ENCODE assay signal across 26 cellular contexts in genomic region chr1:156655151-156655903, GRCh38. TPM values are rescaled to one million over a fixed set of nuclear protein-coding genes. Genes with fewer than 3 reads are reported as not detected.
DNase-seq lines count a peak whose midpoint lies in the region; ATAC-seq and TF ChIP-seq lines count a peak whose summit lies in the region.
"Had no signal": no experiment of that assay in that cellular context is flagged by ENCODE, and none has a peak within 500 bp of the region (broad histone marks: within the 10 kb centered on the region; RNA-seq: fewer than 3 reads in every experiment).

No MANE protein-coding gene starts in this region.

- no peak overlapping the region for H3K27ac ChIP-seq in SK-N-SH (ENCODE audit: low read depth in 2 of 2, low read length in 1 of 2)
- H3K27ac ChIP-seq: BLaER1 treated with 17β-estradiol and CSF1 and Interleukin-3, amounts not matched to agents 10 nM and 100 nM; heart right ventricle; upper lobe of right lung had no signal

- no peaks in the 10 kb centered on the region for H3K79me2 ChIP-seq in SK-N-SH (ENCODE audit: insufficient read depth)

- TF ChIP-seq EP300 in SK-N-SH (IDR thresholded peaks at IDR 0.05; ENCODE audit: borderline replicate concordance in 1 of 2, low read depth in 1 of 2, low read length in 1 of 2), result no peak

- DNase-seq in activated T-cell treated with anti-CD3 and anti-CD28 coated beads, Interleukin-2, amount 50 U/mL, for 4 hours, result no peak
- no peak for DNase-seq in activated T-cell treated with anti-CD3 and anti-CD28 coated beads, Interleukin-2, amount 50 U/mL, for 24 hours
- DNase-seq in SK-N-SH (no peak), neural crest cell (ENCODE audit: low read depth, low spot score) (no peak), GM10266 (ENCODE audit: extremely low spot score) (no peak), NCI-H2081 (lab: John Stamatoyannopoulos, UW) (no peak), HCEC 1CT (no peak)
- DNase-seq: ACHN; activated CD4-positive, alpha-beta memory T cell treated with anti-CD3 and anti-CD28 coated beads, Interleukin-2, amount 10 ng/mL, durations not matched to agents 7 days and 5 days; activated CD4-positive, CD25-positive, alpha-beta regulatory T cell; activated gamma-delta T cell treated with Interleukin-2 at 50 U/mL for 16 hours; activated T-cell treated with anti-CD3 and anti-CD28 coated beads for 4 hours; amniotic stem cell; Calu3; dorsolateral prefrontal cortex; heart right ventricle; NCI-H2227 treated with DMSO at 0.1 percent for 48 hours; NK-92 treated with Interleukin-12 subunit alpha and Interleukin-12 subunit beta, amount 100 ng/mL, for 24 hours; T1000; upper lobe of right lung had no signal

- H3K9me2 ChIP-seq in SK-N-SH, result no peaks in the 10 kb centered on the region

- peaks cover 8% of the 10 kb centered on the region for H4K20me1 ChIP-seq in SK-N-SH (ENCODE audit: insufficient read depth)

- no peak overlapping the region for H3K4me3 ChIP-seq in SK-N-SH (ENCODE audit: low read depth in 2 of 2, low read length in 1 of 2)
- H3K4me3 ChIP-seq: BLaER1 treated with 17β-estradiol and CSF1 and Interleukin-3, amounts not matched to agents 10 nM and 100 nM; dorsolateral prefrontal cortex; heart right ventricle; upper lobe of right lung had no signal

- H3K36me3 ChIP-seq in SK-N-SH (replicated peaks in 1 of 2; ENCODE audit: control insufficient read depth in 1 of 2, insufficient read depth in 2 of 2, low read length in 1 of 2), result no peaks in the 10 kb centered on the region
- H3K36me3 ChIP-seq: BLaER1 treated with 17β-estradiol and CSF1 and Interleukin-3, amounts not matched to agents 10 nM and 100 nM; heart right ventricle; upper lobe of right lung had no signal

- TF ChIP-seq RAD21 in SK-N-SH (IDR thresholded peaks at IDR 0.05; ENCODE audit: low read length), result no peak

- H3K36me3 Mint-ChIP-seq in activated T-cell treated with anti-CD3 and anti-CD28 coated beads, Interleukin-2, amount 50 U/mL, for 4 hours (ENCODE audit: insufficient read depth), result no peaks in the 10 kb centered on the region
- no peaks in the 10 kb centered on the region for H3K36me3 Mint-ChIP-seq in activated T-cell treated with anti-CD3 and anti-CD28 coated beads, Interleukin-2, amount 50 U/mL, for 24 hours (ENCODE audit: low read depth)
- peaks cover 2% of the 10 kb centered on the region for H3K36me3 Mint-ChIP-seq in IgD-negative memory B cell
- no peaks in the 10 kb centered on the region for H3K36me3 Mint-ChIP-seq in neural crest cell (ENCODE audit: low read depth)

- no peak overlapping the region for H2AFZ ChIP-seq in SK-N-SH (ENCODE audit: low read depth)

- no peaks in the 10 kb centered on the region for H3K9me3 ChIP-seq in SK-N-SH
- H3K9me3 ChIP-seq: BLaER1 treated with 17β-estradiol and CSF1 and Interleukin-3, amounts not matched to agents 10 nM and 100 nM; heart right ventricle; upper lobe of right lung had no signal

- peaks cover 68% of the 10 kb centered on the region for H3K27me3 Mint-ChIP-seq in activated T-cell treated with anti-CD3 and anti-CD28 coated beads, Interleukin-2, amount 50 U/mL, for 4 hours (ENCODE audit: low read depth)
- H3K27me3 Mint-ChIP-seq in activated T-cell treated with anti-CD3 and anti-CD28 coated beads, Interleukin-2, amount 50 U/mL, for 24 hours, result peaks cover 72% of the 10 kb centered on the region
- H3K27me3 Mint-ChIP-seq in IgD-negative memory B cell (peaks cover 51% of the 10 kb centered on the region), neural crest cell (ENCODE audit: low read depth) (peaks cover 89% of the 10 kb centered on the region)

- POLR2A ChIA-PET in SK-N-SH (lab: Yijun Ruan, JAX), result interaction anchor here (1.9 kb wide), 1 partner anchor 28 kb away, joined by 7 read pairs; no protein-coding TSS in a partner anchor

- peaks cover 8 to 25% of the 10 kb centered on the region in 2 experiments; a peak in 2 of 4 replicates for H3K4me1 ChIP-seq in SK-N-SH (ENCODE audit: control insufficient read depth in 1 of 2, insufficient read depth in 2 of 2, low read depth in 1 of 2, low read length in 1 of 2)

- no peak overlapping the region for H3K9ac ChIP-seq in SK-N-SH
- H3K9ac ChIP-seq: BLaER1 treated with 17β-estradiol and CSF1 and Interleukin-3, amounts not matched to agents 10 nM and 100 nM had no signal

- no peak overlapping the region for H3K27ac Mint-ChIP-seq in activated T-cell treated with anti-CD3 and anti-CD28 coated beads, Interleukin-2, amount 50 U/mL, for 24 hours
- H3K27ac Mint-ChIP-seq in IgD-negative memory B cell (peak overlapping the region in 1 of 3 donors; percentile 24), neural crest cell (ENCODE audit: unreplicated experiment) (peak overlapping the region; percentile 57)
- H3K27ac Mint-ChIP-seq: activated CD4-positive, alpha-beta memory T cell treated with anti-CD3 and anti-CD28 coated beads, Interleukin-2, amount 10 ng/mL, durations not matched to agents 7 days and 5 days had no signal

- WGBS in SK-N-SH (ENCODE audit: low lambda C conversion rate), result 94% methylated on average over 2 of the region's 2 CpGs

- no peak overlapping the region for H3K4me2 ChIP-seq in SK-N-SH

- TF ChIP-seq CTCF in SK-N-SH (IDR thresholded peaks at IDR 0.05), result no peak
- TF ChIP-seq CTCF in neural crest cell (conservative IDR thresholded peaks at IDR 0.05), result no peak
- TF ChIP-seq CTCF in GM10266 (IDR thresholded peaks at IDR 0.05; ENCODE audit: control insufficient read depth, insufficient read depth, low read depth, missing control alignments), result no peak

- H3F3A ChIP-seq in SK-N-SH (replicated peaks; ENCODE audit: insufficient read depth), result peaks cover 8% of the 10 kb centered on the region

- ATAC-seq in activated T-cell treated with anti-CD3 and anti-CD28 coated beads, Interleukin-2, amount 50 U/mL, for 4 hours, result no peak
- ATAC-seq: heart right ventricle; left lobe of liver; naive thymus-derived CD8-positive, alpha-beta T cell; upper lobe of right lung had no signal

- H3K4me1 Mint-ChIP-seq in activated T-cell treated with anti-CD3 and anti-CD28 coated beads, Interleukin-2, amount 50 U/mL, for 4 hours (ENCODE audit: low read depth), result peaks cover 34% of the 10 kb centered on the region
- peaks cover 33% of the 10 kb centered on the region for H3K4me1 Mint-ChIP-seq in activated T-cell treated with anti-CD3 and anti-CD28 coated beads, Interleukin-2, amount 50 U/mL, for 24 hours (ENCODE audit: low read depth)
- H3K4me1 Mint-ChIP-seq in IgD-negative memory B cell, result peaks cover 17 to 22% (median 18%) of the 10 kb centered on the region in 3 donors
- H3K4me1 Mint-ChIP-seq in neural crest cell, result peaks cover 27% of the 10 kb centered on the region

- H3K27me3 ChIP-seq in SK-N-SH (ENCODE audit: insufficient read depth), result no peaks in the 10 kb centered on the region

- CTCF ChIA-PET in SK-N-SH (lab: Yijun Ruan, JAX), result interaction anchor here (0.5 to 13.1 kb wide), 6 partner anchors 13 to 71 kb away, joined by 3 to 682 read pairs (median 153); partner anchors contain the start of genes BCAN, HAPLN2, ISG20L2 and METTL25B

- H3K9me3 Mint-ChIP-seq in activated T-cell treated with anti-CD3 and anti-CD28 coated beads, Interleukin-2, amount 50 U/mL, for 4 hours, result no peaks in the 10 kb centered on the region
- no peaks in the 10 kb centered on the region for H3K9me3 Mint-ChIP-seq in activated T-cell treated with anti-CD3 and anti-CD28 coated beads, Interleukin-2, amount 50 U/mL, for 24 hours
- H3K9me3 Mint-ChIP-seq in IgD-negative memory B cell (peaks cover 0 to 2% (median 0%) of the 10 kb centered on the region in 3 donors), neural crest cell (no peaks in the 10 kb centered on the region)
- H3K9me3 Mint-ChIP-seq: activated CD4-positive, alpha-beta memory T cell treated with anti-CD3 and anti-CD28 coated beads, Interleukin-2, amount 10 ng/mL, durations not matched to agents 7 days and 5 days; naive thymus-derived CD8-positive, alpha-beta T cell had no signal

- peak overlapping the region; percentile 22 for H3K4me3 Mint-ChIP-seq in activated T-cell treated with anti-CD3 and anti-CD28 coated beads, Interleukin-2, amount 50 U/mL, for 4 hours
- no peak overlapping the region for H3K4me3 Mint-ChIP-seq in activated T-cell treated with anti-CD3 and anti-CD28 coated beads, Interleukin-2, amount 50 U/mL, for 24 hours
- H3K4me3 Mint-ChIP-seq in IgD-negative memory B cell, result peak overlapping the region; percentile 10 to 58 (median 50)
- peak overlapping the region; percentile 41 for H3K4me3 Mint-ChIP-seq in neural crest cell
- H3K4me3 Mint-ChIP-seq: activated CD4-positive, alpha-beta memory T cell treated with anti-CD3 and anti-CD28 coated beads, Interleukin-2, amount 10 ng/mL, durations not matched to agents 7 days and 5 days had no signal

RNA-seq across cellular contexts. Expression of gene BCAN, which starts 13.4 kb away (rescaled TPM):
- not detected for total RNA-seq in activated T-cell treated with anti-CD3 and anti-CD28 coated beads, Interleukin-2, amount 50 U/mL, for 4 hours
- polyA plus RNA-seq in IgD-negative memory B cell (not detected), SK-N-SH (2012; rRNA removed) (0.13 and 0.25 TPM in 2 replicates)
- 0.08 and 0.25 TPM in 2 replicates for polyA plus RNA-seq in SK-N-SH (2012; cell fraction: cytosol; rRNA removed)
- 0.10 and 0.20 TPM in 2 replicates for polyA plus RNA-seq in SK-N-SH (2012; cell fraction: nucleus; rRNA removed)
- 2.4 and 3.1 TPM in 2 replicates for total RNA-seq in neural crest cell
- total RNA-seq: activated CD4-positive, alpha-beta memory T cell treated with anti-CD3 and anti-CD28 coated beads, Interleukin-2, amount 10 ng/mL, durations not matched to agents 7 days and 5 days; Calu3; endothelial cell of umbilical vein; left lobe of liver; naive thymus-derived CD8-positive, alpha-beta T cell; upper lobe of right lung had no signal
- polyA plus RNA-seq: naive thymus-derived CD8-positive, alpha-beta T cell had no signal

RNA-seq across cellular contexts. Expression of gene NES, which starts 21.9 kb away (rescaled TPM):
- under 1 TPM; 0.05 to 0.13 (median 0.05) TPM for total RNA-seq in activated T-cell treated with anti-CD3 and anti-CD28 coated beads, Interleukin-2, amount 50 U/mL, for 4 hours
- polyA plus RNA-seq in IgD-negative memory B cell, result not detected
- polyA plus RNA-seq in SK-N-SH (2012; rRNA removed), result 12.6 and 15.8 TPM in 2 replicates
- polyA plus RNA-seq in SK-N-SH (2012; cell fraction: cytosol; rRNA removed), result 10.5 and 12.5 TPM in 2 replicates
- 28.7 and 40.4 TPM in 2 replicates for polyA plus RNA-seq in SK-N-SH (2012; cell fraction: nucleus; rRNA removed)
- 248 and 265 TPM in 2 replicates for total RNA-seq in neural crest cell
- total RNA-seq: activated CD4-positive, alpha-beta memory T cell treated with anti-CD3 and anti-CD28 coated beads, Interleukin-2, amount 10 ng/mL, durations not matched to agents 7 days and 5 days; naive thymus-derived CD8-positive, alpha-beta T cell had no signal
- polyA plus RNA-seq: naive thymus-derived CD8-positive, alpha-beta T cell had no signal

RNA-seq across cellular contexts. Expression of gene HAPLN2, which starts 36.1 kb away (rescaled TPM):
- not detected for total RNA-seq in activated T-cell treated with anti-CD3 and anti-CD28 coated beads, Interleukin-2, amount 50 U/mL, for 4 hours
- not detected for polyA plus RNA-seq in IgD-negative memory B cell
- polyA plus RNA-seq in SK-N-SH (2012; rRNA removed), result 0.10 and 0.20 TPM in 2 replicates
- not detected in 2 replicates for polyA plus RNA-seq in SK-N-SH (2012; cell fraction: cytosol; rRNA removed)
- polyA plus RNA-seq in SK-N-SH (2012; cell fraction: nucleus; rRNA removed), result 0.98 and 1.1 TPM in 2 replicates
- 0.70 and 0.91 TPM in 2 replicates for total RNA-seq in neural crest cell
- total RNA-seq: activated CD4-positive, alpha-beta memory T cell treated with anti-CD3 and anti-CD28 coated beads, Interleukin-2, amount 10 ng/mL, durations not matched to agents 7 days and 5 days; Calu3; endothelial cell of umbilical vein; H4; left lobe of liver had no signal
- polyA plus RNA-seq: endothelial cell of umbilical vein; naive thymus-derived CD8-positive, alpha-beta T cell had no signal

RNA-seq across cellular contexts. Expression of gene CRABP2, which starts 50.1 kb away (rescaled TPM):
- 1 to 10 TPM; 1.8 to 2.5 (median 2.4) TPM for total RNA-seq in activated T-cell treated with anti-CD3 and anti-CD28 coated beads, Interleukin-2, amount 50 U/mL, for 4 hours
- 0.31 TPM for polyA plus RNA-seq in IgD-negative memory B cell
- polyA plus RNA-seq in SK-N-SH (2012; rRNA removed), result 13.3 and 42.1 TPM in 2 replicates
- 27.0 TPM in 2 replicates for polyA plus RNA-seq in SK-N-SH (2012; cell fraction: cytosol; rRNA removed)
- polyA plus RNA-seq in SK-N-SH (2012; cell fraction: nucleus; rRNA removed), result 21.2 and 48.9 TPM in 2 replicates
- 606 and 647 TPM in 2 replicates for total RNA-seq in neural crest cell
- polyA plus RNA-seq: naive thymus-derived CD8-positive, alpha-beta T cell had no signal

RNA-seq across cellular contexts. Expression of gene GPATCH4, which starts 54.0 kb away (rescaled TPM):
- total RNA-seq in activated T-cell treated with anti-CD3 and anti-CD28 coated beads, Interleukin-2, amount 50 U/mL, for 4 hours, result 100 to 1,000 TPM; 171 to 190 (median 174) TPM
- polyA plus RNA-seq in IgD-negative memory B cell (45.5 TPM), SK-N-SH (2012; rRNA removed) (36.6 and 46.8 TPM in 2 replicates)
- polyA plus RNA-seq in SK-N-SH (2012; cell fraction: cytosol; rRNA removed), result 45.1 and 47.1 TPM in 2 replicates
- polyA plus RNA-seq in SK-N-SH (2012; cell fraction: nucleus; rRNA removed), result 41.7 and 60.0 TPM in 2 replicates
- total RNA-seq in neural crest cell, result 40.6 and 41.2 TPM in 2 replicates

Comparison
In these comparisons a context has a peak if more than half of its experiments do, and no peak if none do; other contexts are left out.
1. RNA of gene NES, which starts 21.9 kb away (total RNA-seq): 248 to 265 TPM in neural crest cell; 0.05 to 0.13 TPM in activated T-cell treated with anti-CD3 and anti-CD28 coated beads, Interleukin-2, amount 50 U/mL, for 4 hours; every median in the first group is over 100 times any median in the second.